Comparison of ENCODE assay signal across 1 cellular context in the genomic region with DNA sequence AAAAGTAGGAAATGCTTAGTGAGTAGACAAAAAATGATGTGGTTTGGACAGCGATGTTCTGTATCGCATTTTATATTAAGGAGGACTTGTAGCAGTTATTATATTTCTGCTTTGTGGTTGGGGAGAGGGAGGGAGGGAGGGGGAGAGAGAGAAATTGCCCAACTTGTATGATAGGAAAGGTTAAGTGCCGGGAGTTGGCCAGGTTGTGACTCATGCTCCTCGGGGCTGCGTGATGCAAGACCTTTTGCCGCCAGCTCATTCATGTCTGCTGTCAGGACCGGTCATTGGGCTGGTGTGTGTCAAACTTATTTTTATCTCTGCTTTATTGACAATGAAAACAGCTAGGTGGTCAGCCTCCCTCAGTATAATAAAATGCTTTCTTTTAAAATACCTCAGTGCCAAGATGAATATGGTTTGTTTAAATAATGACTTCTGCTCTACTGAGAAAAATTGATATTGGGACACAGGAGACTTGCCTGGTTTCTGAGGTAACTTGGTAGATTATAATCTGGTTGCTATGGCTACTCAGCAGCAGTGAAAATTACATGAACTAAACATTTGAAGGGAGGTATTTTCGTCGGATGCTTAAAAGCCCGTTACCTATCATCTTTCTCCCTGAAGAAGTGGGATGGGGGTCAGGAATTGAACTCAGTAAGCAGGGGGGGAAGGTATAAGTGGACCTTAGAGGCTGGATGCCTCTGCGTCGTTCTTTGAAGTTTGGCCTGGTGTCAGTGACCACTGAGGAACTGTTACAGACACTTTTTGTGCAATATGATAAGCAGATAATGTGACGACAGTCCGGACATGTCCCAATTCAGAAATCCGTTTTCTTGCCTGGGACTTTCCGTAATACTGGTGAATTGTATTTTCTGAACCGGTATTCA.
TF ChIP-seq lines count a peak whose summit lies in the region.

No MANE protein-coding gene starts in this region.

TF ChIP-seq in HepG2, 621 proteins besides CTCF, POLR2A, EP300 and RAD21 (continued from another document and continues in another):
- TF ChIP-seq MAX (IDR thresholded peaks at IDR 0.05) (peak; percentile 49), ZNF512B (CRISPR knock-in tag; IDR thresholded peaks at IDR 0.05; ENCODE audit: borderline replicate concordance) (no peak), FIP1L1 (IDR thresholded peaks at IDR 0.05; ENCODE audit: borderline replicate concordance, insufficient read depth, low read depth, low read length) (no peak), SP4 (CRISPR knock-in tag; IDR thresholded peaks at IDR 0.05) (peak; percentile 50; the same call in 1 of the 2 replicates), JUNB (CRISPR knock-in tag; IDR thresholded peaks at IDR 0.05; ENCODE audit: borderline replicate concordance) (peak; percentile 87), ZSCAN22 (CRISPR knock-in tag; IDR thresholded peaks at IDR 0.05) (no peak), PHF21A (CRISPR knock-in tag; IDR thresholded peaks at IDR 0.05) (peak; percentile 81), MTF2 (CRISPR knock-in tag; IDR thresholded peaks at IDR 0.05; ENCODE audit: borderline replicate concordance) (no peak), SOX5 (CRISPR knock-in tag; IDR thresholded peaks at IDR 0.05; ENCODE audit: borderline replicate concordance) (peak; percentile 34; the same call in 1 of the 2 replicates), ZNF75D (CRISPR knock-in tag; IDR thresholded peaks at IDR 0.05; ENCODE audit: borderline replicate concordance) (no peak), PHB2 (IDR thresholded peaks at IDR 0.05; ENCODE audit: partially characterized antibody) (no peak), CREB3 (CRISPR knock-in tag; IDR thresholded peaks at IDR 0.05) (no peak), POLR2AphosphoS5 (IDR thresholded peaks at IDR 0.05; ENCODE audit: low read depth, low read length) (peak; percentile 31; the same call in 1 of the 2 replicates), HNF4A (CRISPR knock-in tag; IDR thresholded peaks at IDR 0.05) (peak; percentile 78), HDAC1 (CRISPR knock-in tag; IDR thresholded peaks at IDR 0.05) (peak; percentile 58; the same call in 1 of the 2 replicates), ZNF770 (CRISPR knock-in tag; IDR thresholded peaks at IDR 0.05) (peak; percentile 24; the same call in 1 of the 2 replicates), ATF2 (CRISPR knock-in tag; IDR thresholded peaks at IDR 0.05) (no peak; the same call in 1 of the 2 replicates), BRCA1 (CRISPR knock-in tag; IDR thresholded peaks at IDR 0.05) (no peak), TOE1 (CRISPR knock-in tag; IDR thresholded peaks at IDR 0.05) (no peak), ZBTB38 (CRISPR knock-in tag; IDR thresholded peaks at IDR 0.05) (0 out of 2 replicates have a peak, but pooled peaks have one; percentile 53), RFX1 (IDR thresholded peaks at IDR 0.05) (peak; percentile 86), ZNF605 (CRISPR knock-in tag; IDR thresholded peaks at IDR 0.05) (no peak), NR2F6 (IDR thresholded peaks at IDR 0.05) (peak; percentile 61), NR2F6 (CRISPR knock-in tag; IDR thresholded peaks at IDR 0.05) (peak; percentile 84), ZNF879 (CRISPR knock-in tag; IDR thresholded peaks at IDR 0.05) (no peak), HOXA3 (CRISPR knock-in tag; IDR thresholded peaks at IDR 0.05) (peak; percentile 52; the same call in 1 of the 2 replicates), ZNF780A (CRISPR knock-in tag; IDR thresholded peaks at IDR 0.05) (no peak), MAFG (CRISPR knock-in tag; IDR thresholded peaks at IDR 0.05) (no peak), SP2 (CRISPR knock-in tag; IDR thresholded peaks at IDR 0.05) (no peak), ARHGAP35 (CRISPR knock-in tag; IDR thresholded peaks at IDR 0.05; ENCODE audit: borderline replicate concordance) (no peak), SP1 (IDR thresholded peaks at IDR 0.05) (no peak), SP1 (CRISPR knock-in tag; IDR thresholded peaks at IDR 0.05) (no peak), HHEX (CRISPR knock-in tag; IDR thresholded peaks at IDR 0.05) (0 out of 2 replicates have a peak, but pooled peaks have one; percentile 16), ISX (CRISPR knock-in tag; conservative IDR thresholded peaks at IDR 0.05) (no peak), PITX1 (CRISPR knock-in tag; IDR thresholded peaks at IDR 0.05) (peak; percentile 33; the same call in 1 of the 2 replicates), POGK (CRISPR knock-in tag; conservative IDR thresholded peaks at IDR 0.05) (no peak), ZNF567 (CRISPR knock-in tag; IDR thresholded peaks at IDR 0.05; ENCODE audit: borderline replicate concordance) (no peak), FOSL1 (CRISPR knock-in tag; IDR thresholded peaks at IDR 0.05; ENCODE audit: borderline replicate concordance) (peak; percentile 91; the same call in 1 of the 2 replicates), BRD4 (CRISPR knock-in tag; IDR thresholded peaks at IDR 0.05) (0 out of 2 replicates have a peak, but pooled peaks have one; percentile 7), TCF7L2 (IDR thresholded peaks at IDR 0.05; ENCODE audit: low read depth, low read length) (0 out of 2 replicates have a peak, but pooled peaks have one; percentile 28), ZNF792 (CRISPR knock-in tag; IDR thresholded peaks at IDR 0.05) (peak; percentile 69; the same call in 1 of the 2 replicates), IRF9 (CRISPR knock-in tag; IDR thresholded peaks at IDR 0.05; ENCODE audit: borderline replicate concordance) (0 out of 2 replicates have a peak, but pooled peaks have one; percentile 37)
- TF ChIP-seq, protein P1, sequence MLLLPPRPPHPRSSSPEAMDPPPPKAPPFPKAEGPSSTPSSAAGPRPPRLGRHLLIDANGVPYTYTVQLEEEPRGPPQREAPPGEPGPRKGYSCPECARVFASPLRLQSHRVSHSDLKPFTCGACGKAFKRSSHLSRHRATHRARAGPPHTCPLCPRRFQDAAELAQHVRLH (CRISPR knock-in tag; IDR thresholded peaks at IDR 0.05; ENCODE audit: borderline replicate concordance, low read depth), result no peak
- TF ChIP-seq, protein P2, sequence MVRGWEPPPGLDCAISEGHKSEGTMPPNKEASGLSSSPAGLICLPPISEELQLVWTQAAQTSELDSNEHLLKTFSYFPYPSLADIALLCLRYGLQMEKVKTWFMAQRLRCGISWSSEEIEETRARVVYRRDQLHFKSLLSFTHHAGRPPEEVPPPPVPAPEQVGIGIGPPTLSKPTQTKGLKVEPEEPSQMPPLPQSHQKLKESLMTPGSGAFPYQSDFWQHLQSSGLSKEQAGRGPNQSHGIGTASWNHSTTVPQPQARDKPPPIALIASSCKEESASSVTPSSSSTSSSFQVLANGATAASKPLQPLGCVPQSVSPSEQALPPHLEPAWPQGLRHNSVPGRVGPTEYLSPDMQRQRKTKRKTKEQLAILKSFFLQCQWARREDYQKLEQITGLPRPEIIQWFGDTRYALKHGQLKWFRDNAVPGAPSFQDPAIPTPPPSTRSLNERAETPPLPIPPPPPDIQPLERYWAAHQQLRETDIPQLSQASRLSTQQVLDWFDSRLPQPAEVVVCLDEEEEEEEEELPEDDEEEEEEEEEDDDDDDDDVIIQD (CRISPR knock-in tag; IDR thresholded peaks at IDR 0.05; ENCODE audit: low read depth), result no peak
- TF ChIP-seq, protein P3, sequence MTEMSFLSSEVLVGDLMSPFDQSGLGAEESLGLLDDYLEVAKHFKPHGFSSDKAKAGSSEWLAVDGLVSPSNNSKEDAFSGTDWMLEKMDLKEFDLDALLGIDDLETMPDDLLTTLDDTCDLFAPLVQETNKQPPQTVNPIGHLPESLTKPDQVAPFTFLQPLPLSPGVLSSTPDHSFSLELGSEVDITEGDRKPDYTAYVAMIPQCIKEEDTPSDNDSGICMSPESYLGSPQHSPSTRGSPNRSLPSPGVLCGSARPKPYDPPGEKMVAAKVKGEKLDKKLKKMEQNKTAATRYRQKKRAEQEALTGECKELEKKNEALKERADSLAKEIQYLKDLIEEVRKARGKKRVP (CRISPR knock-in tag; IDR thresholded peaks at IDR 0.05), result peak in 1 of 2 experiments; percentile 98; a peak in 2 of 4 replicates
